In the genomic region with DNA sequence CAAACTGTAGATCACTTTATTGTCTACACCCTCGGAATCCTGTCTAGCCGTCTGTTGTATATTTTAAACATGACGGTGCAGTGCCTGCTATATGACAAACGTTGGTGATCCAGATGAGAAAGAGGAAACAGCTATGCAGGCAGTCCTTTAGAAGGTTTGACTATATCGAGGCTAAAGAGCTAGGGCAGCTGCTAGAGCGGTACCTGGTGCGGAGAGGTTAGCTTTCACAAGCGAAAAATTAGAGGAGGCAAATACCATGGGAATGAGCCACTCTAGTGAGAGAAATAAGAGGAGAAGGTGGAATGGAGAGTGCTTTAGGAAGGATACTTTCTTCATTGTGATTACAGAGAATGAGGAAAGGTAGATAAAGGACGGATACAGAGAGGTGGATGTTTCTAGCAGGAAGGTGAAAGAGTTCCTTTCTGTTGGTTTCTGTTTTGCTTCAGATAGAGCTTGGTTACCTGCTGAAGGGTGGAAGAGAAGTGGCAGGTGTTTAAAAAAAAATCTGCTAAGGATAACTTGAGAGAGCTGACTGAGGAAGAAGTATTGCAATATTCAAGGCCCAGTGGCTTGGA, we compare ENCODE assay signal across 8 cellular contexts. TPM values are rescaled to one million over a fixed set of nuclear protein-coding genes. Genes with fewer than 3 reads are reported as not detected.
A peak's percentile ranks its signal among the peaks of the same experiment; 100 is the strongest.
DNase-seq lines count a peak whose midpoint lies in the region; ATAC-seq and TF ChIP-seq lines count a peak whose summit lies in the region.

No MANE protein-coding gene starts in this region.

- TSS peak; percentile 42 for BruUV-seq in OCI-LY7 (replicated peaks; lab: Mats Ljungman, UMichigan)

- H4K20me1 ChIP-seq in OCI-LY7 (ENCODE audit: insufficient read depth, low read length): no peaks in the 10 kb centered on the region

- H3K4me1 ChIP-seq in BE2C (no peaks in the 10 kb centered on the region; the same call in 1 of the 2 replicates), OCI-LY7 (ENCODE audit: insufficient read depth, low read length, poor library complexity, severe bottlenecking) (peaks cover 28% of the 10 kb centered on the region), mucosa of descending colon (ENCODE audit: low read depth) (peaks cover 11% of the 10 kb centered on the region)

- POLR2A ChIA-PET in OCI-LY7 (lab: Charles Lee): interaction anchor here (0.6 to 1.3 kb wide), 5 partner anchors 11 to 128 kb away, joined by 3 to 4 read pairs (median 3); no protein-coding TSS in a partner anchor

- H3K79me2 ChIP-seq in OCI-LY7 (ENCODE audit: insufficient read depth, low read depth, low read length): peaks cover 26% of the 10 kb centered on the region; the same call in 1 of the 2 replicates

- H3K4me2 ChIP-seq in OCI-LY7 (ENCODE audit: low read length): peak overlapping the region; percentile 91

- DNase-seq in BE2C (no peak), OCI-LY7 (ENCODE audit: low spot score) (peak; percentile 52), mucosa of descending colon (peak in 1 of 3 donors; percentile 36), DMS153 treated with DMSO at 0.1 percent for 48 hours (lab: John Stamatoyannopoulos, UW; ENCODE audit: unreplicated experiment) (no peak), NCI-H1092 treated with DMSO at 0.1 percent for 48 hours (lab: John Stamatoyannopoulos, UW) (no peak), inferior parietal cortex (ENCODE audit: extremely low spot score) (no peak)

- no peaks in the 10 kb centered on the region for H3K27me3 ChIP-seq in BE2C

- H2AFZ ChIP-seq in OCI-LY7 (ENCODE audit: low read length): peak overlapping the region; percentile 91; the same call in 1 of the 2 replicates

- H3K4me3 ChIP-seq in BE2C (ENCODE audit: low read depth, low read length): peak overlapping the region; percentile 78
- peak overlapping the region; percentile 92 for H3K4me3 ChIP-seq in OCI-LY7 (ENCODE audit: low read depth, low read length, poor library complexity, severe bottlenecking)
- peak overlapping the region; percentile 94 for H3K4me3 ChIP-seq in mucosa of descending colon

- no peak for TF ChIP-seq CTCF in BE2C (IDR thresholded peaks at IDR 0.05; ENCODE audit: low read depth, low read length)
- TF ChIP-seq CTCF in OCI-LY7 (conservative IDR thresholded peaks at IDR 0.05; ENCODE audit: low read length): no peak
- no peak for TF ChIP-seq CTCF in mucosa of descending colon (IDR thresholded peaks at IDR 0.05)

- H3K9me2 ChIP-seq in OCI-LY7 (ENCODE audit: insufficient read depth, low read length): no peaks in the 10 kb centered on the region

- ATAC-seq in GM19372 (IDR thresholded peaks at IDR 0.05; ENCODE audit: low read depth, unreplicated experiment) (peak; percentile 3), mucosa of descending colon (peak; percentile 3)

- no peaks in the 10 kb centered on the region for H3K36me3 ChIP-seq in BE2C
- H3K36me3 ChIP-seq in OCI-LY7 (ENCODE audit: insufficient read depth, low read length): no peaks in the 10 kb centered on the region
- H3K36me3 ChIP-seq in mucosa of descending colon (ENCODE audit: low read depth): no peaks in the 10 kb centered on the region

- intact Hi-C loops in OCI-LY7 (cut with micrococcal nuclease; ENCODE audit: unreplicated experiment) (loop anchor here (1.0 to 10.0 kb wide), 5 partner anchors 362 to 1538 kb away; a partner anchor contains a TSS), mucosa of descending colon (cut with DNase I, micrococcal nuclease) (no loop called here)

- CTCF ChIA-PET in OCI-LY7 (lab: Charles Lee; ENCODE audit: unreplicated experiment): interaction anchor here (0.6 kb wide), 1 partner anchor 1027 kb away, joined by 3 read pairs; a partner anchor contains a TSS

- H3K27ac ChIP-seq in OCI-LY7 (ENCODE audit: low read depth, low read length, poor library complexity, severe bottlenecking): peak overlapping the region; percentile 92
- H3K27ac ChIP-seq in cingulate gyrus (ENCODE audit: low read depth, low read length): peak overlapping the region; percentile 89

- H3K9me3 ChIP-seq in BE2C: no peaks in the 10 kb centered on the region
- no peaks in the 10 kb centered on the region for H3K9me3 ChIP-seq in OCI-LY7 (ENCODE audit: low read length)
- no peaks in the 10 kb centered on the region for H3K9me3 ChIP-seq in mucosa of descending colon

RNA-seq across cellular contexts. Expression of a gene that starts 1.0 kb away (rescaled TPM):
- 9.5 TPM for polyA plus RNA-seq in BE2C (2012; ENCODE audit: insufficient read depth, insufficient read length, low read depth)
- total RNA-seq in OCI-LY7 (2014; rRNA removed; shearing (Covaris generic)): 10.2 TPM in 2 replicates
- total RNA-seq in OCI-LY7 (2022) (20.5 and 21.6 TPM in 2 replicates), mucosa of descending colon (10 to 100 TPM; 22.8 to 25.6 (median 23.8) TPM)
